Comparison of ENCODE assay signal across 8 cellular contexts in the genomic region with DNA sequence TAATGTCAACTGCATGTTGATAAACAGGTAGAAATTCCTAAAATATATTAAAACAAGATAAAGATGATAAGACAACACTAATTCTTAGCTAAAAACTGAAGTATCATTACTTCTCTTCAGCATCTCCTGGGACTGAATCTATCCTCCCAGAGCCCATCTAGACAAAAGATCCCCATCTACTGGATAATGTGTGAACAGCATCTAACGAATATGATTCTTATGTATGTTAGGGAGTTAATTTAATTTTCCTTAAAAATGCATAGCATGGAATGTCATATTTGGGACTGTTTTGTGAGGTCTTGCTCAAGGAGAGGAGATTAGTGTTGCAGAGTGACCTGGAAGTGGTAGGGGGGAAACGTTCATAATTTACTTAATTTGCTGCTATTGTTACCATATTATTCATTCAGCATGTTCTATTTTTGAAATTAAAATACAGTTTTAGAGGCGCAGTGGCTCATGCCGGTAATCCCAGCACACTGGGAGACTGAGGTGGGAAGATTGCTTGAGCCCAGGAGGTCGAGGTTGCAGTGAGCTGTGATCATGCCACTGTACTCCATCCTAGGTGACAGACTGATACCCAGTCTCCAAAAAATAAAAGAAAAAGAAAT.
A peak's percentile ranks its signal among the peaks of the same experiment; 100 is the strongest.
DNase-seq lines count a peak whose midpoint lies in the region; ATAC-seq and TF ChIP-seq lines count a peak whose summit lies in the region.

No MANE protein-coding gene starts in this region.

- peaks cover 4% of the 10 kb centered on the region for H3K9me3 ChIP-seq in adipocyte (ENCODE audit: control insufficient read depth, low read length)

- peak; percentile 16 for DNase-seq in Jurkat, Clone E6-1 (ENCODE audit: low read depth, low spot score)
- DNase-seq in adipocyte (ENCODE audit: low read depth) (peak; percentile 84), iris pigment epithelial cell (ENCODE audit: low read depth) (peak; percentile 47), UCSD-AML1 (lab: John Stamatoyannopoulos, UW; ENCODE audit: unreplicated experiment) (no peak), omental fat pad (ENCODE audit: low spot score) (no peak)
- DNase-seq in activated CD4-positive, CD25-positive, alpha-beta regulatory T cell treated with anti-CD3 and anti-CD28 coated beads, Interleukin-2, amount 50 U/mL, for 72 hours, result no peak

- no peak overlapping the region for H3K4me3 ChIP-seq in Jurkat, Clone E6-1 (ENCODE audit: low read length)
- no peak overlapping the region for H3K4me3 ChIP-seq in adipocyte (ENCODE audit: low read length)

- no peaks in the 10 kb centered on the region for H3K27me3 ChIP-seq in adipocyte (replicated peaks; ENCODE audit: control insufficient read depth, insufficient read depth, low read length)

- H3K27ac ChIP-seq in C4-2B, result no peak overlapping the region

- TF ChIP-seq CTCF in C4-2B (conservative IDR thresholded peaks at IDR 0.05) (peak; percentile 79), omental fat pad (IDR thresholded peaks at IDR 0.05) (no peak)

- H3K9ac ChIP-seq in adipocyte (ENCODE audit: low read length), result no peak overlapping the region

- peak; percentile 93 for ATAC-seq in GM19351 (IDR thresholded peaks at IDR 0.05; ENCODE audit: unreplicated experiment)
- ATAC-seq in omental fat pad (ENCODE audit: low FRiP score), result no peak

- H3K36me3 ChIP-seq in adipocyte (ENCODE audit: control insufficient read depth, insufficient read depth, low read length, severe bottlenecking), result no peaks in the 10 kb centered on the region

- H3K4me1 ChIP-seq in adipocyte (ENCODE audit: control insufficient read depth, insufficient read depth, low read length), result no peaks in the 10 kb centered on the region

Comparison
In these comparisons a context has a peak if more than half of its experiments do, and no peak if none do; other contexts are left out.
1. DNase-seq: peak in Jurkat, Clone E6-1 (single experiment), adipocyte (single experiment) and iris pigment epithelial cell (single experiment); none in UCSD-AML1 (single experiment), omental fat pad (single experiment) and activated CD4-positive, CD25-positive, alpha-beta regulatory T cell treated with anti-CD3 and anti-CD28 coated beads, Interleukin-2, amount 50 U/mL, for 72 hours (single experiment).